In the genomic region with DNA sequence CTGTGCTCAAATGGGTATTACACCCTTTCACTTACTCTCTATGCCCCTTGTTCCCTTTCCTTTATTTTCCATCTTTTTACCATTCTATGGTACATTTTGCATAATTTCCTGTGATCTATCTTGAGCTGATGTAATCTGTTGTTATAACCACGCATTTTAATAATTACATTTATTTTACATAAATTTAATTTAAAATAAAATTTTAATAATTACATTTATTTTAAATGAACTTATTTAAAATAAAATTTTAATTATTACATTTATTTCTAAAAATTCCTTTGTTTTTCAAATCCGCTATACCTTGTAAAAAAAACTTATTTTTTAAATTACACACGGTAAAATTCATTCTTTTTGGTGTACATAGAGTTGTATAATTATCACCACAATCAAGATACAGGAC, we compare ENCODE assay signal across 34 cellular contexts.
"Had no signal": no experiment of that assay in that cellular context is flagged by ENCODE, and none has a peak within 500 bp of the region (broad histone marks: within the 10 kb centered on the region; RNA-seq: fewer than 3 reads in every experiment).

No MANE protein-coding gene starts in this region.

- H3K9ac ChIP-seq: KMS-11 had no signal

- H3K9me3 Mint-ChIP-seq: activated CD4-positive, alpha-beta memory T cell treated with anti-CD3 and anti-CD28 coated beads for 36 hours; activated naive CD8-positive, alpha-beta T cell treated with anti-CD3 and anti-CD28 coated beads for 36 hours had no signal

- H3K4me3 Mint-ChIP-seq: activated CD4-positive, alpha-beta memory T cell treated with anti-CD3 and anti-CD28 coated beads for 36 hours; activated CD8-positive, alpha-beta memory T cell treated with anti-CD3 and anti-CD28 coated beads, Interleukin-2, amount 10 ng/mL, durations not matched to agents 7 days and 5 days; activated naive CD8-positive, alpha-beta T cell treated with anti-CD3 and anti-CD28 coated beads for 36 hours had no signal

- H3K36me3 Mint-ChIP-seq: activated CD4-positive, alpha-beta memory T cell treated with anti-CD3 and anti-CD28 coated beads for 36 hours; activated naive CD8-positive, alpha-beta T cell treated with anti-CD3 and anti-CD28 coated beads for 36 hours had no signal

- H3K27ac ChIP-seq: brain microvascular endothelial cell, KMS-11, PC-9, WERI-Rb-1 had no signal

- H3K27ac Mint-ChIP-seq: activated CD4-positive, alpha-beta memory T cell treated with anti-CD3 and anti-CD28 coated beads for 36 hours; activated CD8-positive, alpha-beta memory T cell treated with anti-CD3 and anti-CD28 coated beads, Interleukin-2, amount 10 ng/mL, durations not matched to agents 7 days and 5 days; activated naive CD8-positive, alpha-beta T cell treated with anti-CD3 and anti-CD28 coated beads for 36 hours had no signal

- H2AFZ ChIP-seq: PC-9 had no signal

- H3K27me3 Mint-ChIP-seq: activated CD4-positive, alpha-beta memory T cell treated with anti-CD3 and anti-CD28 coated beads for 36 hours; activated naive CD8-positive, alpha-beta T cell treated with anti-CD3 and anti-CD28 coated beads for 36 hours had no signal

- DNase-seq: activated CD4-positive, alpha-beta memory T cell treated with anti-CD3 and anti-CD28 coated beads for 36 hours; activated CD4-positive, alpha-beta T cell treated with anti-CD3 and anti-CD28 coated beads, Interleukin-2, amount 50 U/mL, for 1 hour; activated CD8-positive, alpha-beta memory T cell treated with anti-CD3 and anti-CD28 coated beads for 24 hours; activated CD8-positive, alpha-beta memory T cell treated with anti-CD3 and anti-CD28 coated beads, Interleukin-2, amount 10 ng/mL, durations not matched to agents 7 days and 5 days; activated CD8-positive, alpha-beta memory T cell treated with anti-CD3 and anti-CD28 coated beads, Interleukin-2, amount 50 U/mL, for 48 hours; activated effector memory CD4-positive, alpha-beta T cell treated with Interleukin-2 at 50 U/mL for 16 hours; activated naive CD4-positive, alpha-beta T cell; activated naive CD4-positive, alpha-beta T cell treated with anti-CD3 and anti-CD28 coated beads, Interleukin-2, amount 50 U/mL, for 16 hours; activated naive CD8-positive, alpha-beta T cell treated with anti-CD3 and anti-CD28 coated beads for 36 hours; activated T-cell treated with anti-CD3 and anti-CD28 coated beads, Interleukin-2, amount 50 U/mL, for 48 hours; amniotic stem cell; aorta; central memory CD4-positive, alpha-beta T cell; MM.1S; MV-4-11; NCI-H1092; NCI-H146; NCI-H187; NCI-H2029 treated with DMSO at 0.1 percent for 48 hours; NCI-H2107; NCI-H2171; NCI-H510A; NCI-H526; NCI-H748 treated with DMSO at 0.1 percent for 48 hours; NK-92 treated with Interleukin-12 subunit alpha and Interleukin-12 subunit beta, amount 100 ng/mL, for 24 hours; PC-9; Right ventricle myocardium superior; SW 1271; T-helper 1 cell; T-helper 2 cell; T-helper 9 cell; WERI-Rb-1 had no signal

- H3K4me2 ChIP-seq: KMS-11, PC-9 had no signal

- H3K4me3 ChIP-seq: PC-9 had no signal

- H3K36me3 ChIP-seq: brain microvascular endothelial cell, WERI-Rb-1 had no signal
